Comparison of ENCODE assay signal across 1 cellular context in genomic region chr2:45909677-45910191, GRCh38.
TF ChIP-seq lines count a peak whose summit lies in the region.

No MANE protein-coding gene starts in this region.

TF ChIP-seq in GM12878, 131 proteins besides CTCF, POLR2A, EP300 and RAD21 (continued from another document):
- TF ChIP-seq RELB (IDR thresholded peaks at IDR 0.05; ENCODE audit: low read depth) (peak; percentile 65; the same call in 1 of the 2 replicates), RB1 (IDR thresholded peaks at IDR 0.05; ENCODE audit: borderline replicate concordance) (no peak), CREM (IDR thresholded peaks at IDR 0.05; ENCODE audit: low read depth) (0 out of 2 replicates have a peak, but pooled peaks have one; percentile 17), GABPA (IDR thresholded peaks at IDR 0.05; ENCODE audit: low read depth) (no peak), IKZF2 (IDR thresholded peaks at IDR 0.05) (peak; percentile 56 to 68; a peak in 3 of 4 replicates), TCF7 (IDR thresholded peaks at IDR 0.05; ENCODE audit: borderline replicate concordance) (no peak), RBBP5 (conservative IDR thresholded peaks at IDR 0.05) (no peak), KAT2A (conservative IDR thresholded peaks at IDR 0.05; ENCODE audit: control insufficient read depth, low read depth, low read length) (no peak), CBX5 (IDR thresholded peaks at IDR 0.05; ENCODE audit: low read depth) (no peak), MTA2 (IDR thresholded peaks at IDR 0.05; ENCODE audit: low read depth) (0 out of 2 replicates have a peak, but pooled peaks have one; percentile 34), ZNF207 (IDR thresholded peaks at IDR 0.05; ENCODE audit: borderline replicate concordance) (no peak), KLF5 (IDR thresholded peaks at IDR 0.05; ENCODE audit: partially characterized antibody) (no peak), MEF2A (IDR thresholded peaks at IDR 0.05; ENCODE audit: insufficient read depth, low read depth, low read length) (0 out of 2 replicates have a peak, but pooled peaks have one; percentile 37), HCFC1 (IDR thresholded peaks at IDR 0.05; ENCODE audit: low read length) (no peak), TCF12 (IDR thresholded peaks at IDR 0.05; ENCODE audit: low read depth, low read length) (no peak), ATF7 (IDR thresholded peaks at IDR 0.05; ENCODE audit: low read depth) (peak; percentile 67), JUNB (IDR thresholded peaks at IDR 0.05) (no peak), USF2 (IDR thresholded peaks at IDR 0.05; ENCODE audit: borderline replicate concordance, low read depth, low read length) (peak; percentile 43; the same call in 1 of the 2 replicates), ASH2L (IDR thresholded peaks at IDR 0.05; ENCODE audit: borderline replicate concordance, low read depth) (no peak), SUZ12 (IDR thresholded peaks at IDR 0.05; ENCODE audit: unreplicated experiment) (no peak), PAX5 (IDR thresholded peaks at IDR 0.05; ENCODE audit: borderline replicate concordance, low read depth, low read length) (peak; percentile 43; the same call in 1 of the 2 replicates), ZBTB4 (CRISPR knock-in tag; IDR thresholded peaks at IDR 0.05) (no peak), IKZF1 (conservative IDR thresholded peaks at IDR 0.05) (peak; percentile 78), MAX (IDR thresholded peaks at IDR 0.05; ENCODE audit: low read depth, low read length) (peak; percentile 46; the same call in 1 of the 2 replicates), SPI1 (IDR thresholded peaks at IDR 0.05; ENCODE audit: borderline replicate concordance, insufficient read depth, low read depth, low read length) (peak; percentile 83), BMI1 (IDR thresholded peaks at IDR 0.05; ENCODE audit: borderline replicate concordance) (peak; percentile 98), EED (IDR thresholded peaks at IDR 0.05; ENCODE audit: low read depth) (peak; percentile 58; the same call in 1 of the 2 replicates), NR2C2 (IDR thresholded peaks at IDR 0.05; ENCODE audit: borderline replicate concordance, control insufficient read depth, insufficient read length, low read depth) (no peak), DPF2 (IDR thresholded peaks at IDR 0.05) (peak; percentile 52; the same call in 1 of the 2 replicates), FOXK2 (IDR thresholded peaks at IDR 0.05) (no peak), PML (IDR thresholded peaks at IDR 0.05; ENCODE audit: low read length) (no peak), SRF (IDR thresholded peaks at IDR 0.05; ENCODE audit: low read depth in 2 of 2, low read length in 2 of 2) (peak; percentile 67 to 89; a peak in 3 of 4 replicates), RAD51 (IDR thresholded peaks at IDR 0.05) (peak; percentile 89), SMC3 (IDR thresholded peaks at IDR 0.05; ENCODE audit: borderline replicate concordance, low read length) (no peak), E2F4 (IDR thresholded peaks at IDR 0.05; ENCODE audit: low read depth, low read length) (no peak), CHD2 (IDR thresholded peaks at IDR 0.05; ENCODE audit: borderline replicate concordance, low read depth, low read length) (peak; percentile 39; the same call in 1 of the 2 replicates), ZBED1 (IDR thresholded peaks at IDR 0.05; ENCODE audit: borderline replicate concordance) (no peak), BACH1 (IDR thresholded peaks at IDR 0.05; ENCODE audit: borderline replicate concordance) (no peak), HSF1 (IDR thresholded peaks at IDR 0.05; ENCODE audit: low read depth, low read length) (no peak), MEF2B (IDR thresholded peaks at IDR 0.05; ENCODE audit: partially characterized antibody, poor library complexity, severe bottlenecking) (peak; percentile 70)
- TF ChIP-seq, protein P1, sequence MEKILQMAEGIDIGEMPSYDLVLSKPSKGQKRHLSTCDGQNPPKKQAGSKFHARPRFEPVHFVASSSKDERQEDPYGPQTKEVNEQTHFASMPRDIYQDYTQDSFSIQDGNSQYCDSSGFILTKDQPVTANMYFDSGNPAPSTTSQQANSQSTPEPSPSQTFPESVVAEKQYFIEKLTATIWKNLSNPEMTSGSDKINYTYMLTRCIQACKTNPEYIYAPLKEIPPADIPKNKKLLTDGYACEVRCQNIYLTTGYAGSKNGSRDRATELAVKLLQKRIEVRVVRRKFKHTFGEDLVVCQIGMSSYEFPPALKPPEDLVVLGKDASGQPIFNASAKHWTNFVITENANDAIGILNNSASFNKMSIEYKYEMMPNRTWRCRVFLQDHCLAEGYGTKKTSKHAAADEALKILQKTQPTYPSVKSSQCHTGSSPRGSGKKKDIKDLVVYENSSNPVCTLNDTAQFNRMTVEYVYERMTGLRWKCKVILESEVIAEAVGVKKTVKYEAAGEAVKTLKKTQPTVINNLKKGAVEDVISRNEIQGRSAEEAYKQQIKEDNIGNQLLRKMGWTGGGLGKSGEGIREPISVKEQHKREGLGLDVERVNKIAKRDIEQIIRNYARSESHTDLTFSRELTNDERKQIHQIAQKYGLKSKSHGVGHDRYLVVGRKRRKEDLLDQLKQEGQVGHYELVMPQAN (conservative IDR thresholded peaks at IDR 0.05), result no peak
- TF ChIP-seq, protein P2, sequence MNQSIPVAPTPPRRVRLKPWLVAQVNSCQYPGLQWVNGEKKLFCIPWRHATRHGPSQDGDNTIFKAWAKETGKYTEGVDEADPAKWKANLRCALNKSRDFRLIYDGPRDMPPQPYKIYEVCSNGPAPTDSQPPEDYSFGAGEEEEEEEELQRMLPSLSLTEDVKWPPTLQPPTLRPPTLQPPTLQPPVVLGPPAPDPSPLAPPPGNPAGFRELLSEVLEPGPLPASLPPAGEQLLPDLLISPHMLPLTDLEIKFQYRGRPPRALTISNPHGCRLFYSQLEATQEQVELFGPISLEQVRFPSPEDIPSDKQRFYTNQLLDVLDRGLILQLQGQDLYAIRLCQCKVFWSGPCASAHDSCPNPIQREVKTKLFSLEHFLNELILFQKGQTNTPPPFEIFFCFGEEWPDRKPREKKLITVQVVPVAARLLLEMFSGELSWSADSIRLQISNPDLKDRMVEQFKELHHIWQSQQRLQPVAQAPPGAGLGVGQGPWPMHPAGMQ (IDR thresholded peaks at IDR 0.05; ENCODE audit: borderline replicate concordance), result no peak
- TF ChIP-seq, protein P3, sequence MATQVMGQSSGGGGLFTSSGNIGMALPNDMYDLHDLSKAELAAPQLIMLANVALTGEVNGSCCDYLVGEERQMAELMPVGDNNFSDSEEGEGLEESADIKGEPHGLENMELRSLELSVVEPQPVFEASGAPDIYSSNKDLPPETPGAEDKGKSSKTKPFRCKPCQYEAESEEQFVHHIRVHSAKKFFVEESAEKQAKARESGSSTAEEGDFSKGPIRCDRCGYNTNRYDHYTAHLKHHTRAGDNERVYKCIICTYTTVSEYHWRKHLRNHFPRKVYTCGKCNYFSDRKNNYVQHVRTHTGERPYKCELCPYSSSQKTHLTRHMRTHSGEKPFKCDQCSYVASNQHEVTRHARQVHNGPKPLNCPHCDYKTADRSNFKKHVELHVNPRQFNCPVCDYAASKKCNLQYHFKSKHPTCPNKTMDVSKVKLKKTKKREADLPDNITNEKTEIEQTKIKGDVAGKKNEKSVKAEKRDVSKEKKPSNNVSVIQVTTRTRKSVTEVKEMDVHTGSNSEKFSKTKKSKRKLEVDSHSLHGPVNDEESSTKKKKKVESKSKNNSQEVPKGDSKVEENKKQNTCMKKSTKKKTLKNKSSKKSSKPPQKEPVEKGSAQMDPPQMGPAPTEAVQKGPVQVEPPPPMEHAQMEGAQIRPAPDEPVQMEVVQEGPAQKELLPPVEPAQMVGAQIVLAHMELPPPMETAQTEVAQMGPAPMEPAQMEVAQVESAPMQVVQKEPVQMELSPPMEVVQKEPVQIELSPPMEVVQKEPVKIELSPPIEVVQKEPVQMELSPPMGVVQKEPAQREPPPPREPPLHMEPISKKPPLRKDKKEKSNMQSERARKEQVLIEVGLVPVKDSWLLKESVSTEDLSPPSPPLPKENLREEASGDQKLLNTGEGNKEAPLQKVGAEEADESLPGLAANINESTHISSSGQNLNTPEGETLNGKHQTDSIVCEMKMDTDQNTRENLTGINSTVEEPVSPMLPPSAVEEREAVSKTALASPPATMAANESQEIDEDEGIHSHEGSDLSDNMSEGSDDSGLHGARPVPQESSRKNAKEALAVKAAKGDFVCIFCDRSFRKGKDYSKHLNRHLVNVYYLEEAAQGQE (IDR thresholded peaks at IDR 0.05; ENCODE audit: low read depth, low read length), result no peak
